9 cellular contexts compared by ENCODE assay signal in the genomic region with DNA sequence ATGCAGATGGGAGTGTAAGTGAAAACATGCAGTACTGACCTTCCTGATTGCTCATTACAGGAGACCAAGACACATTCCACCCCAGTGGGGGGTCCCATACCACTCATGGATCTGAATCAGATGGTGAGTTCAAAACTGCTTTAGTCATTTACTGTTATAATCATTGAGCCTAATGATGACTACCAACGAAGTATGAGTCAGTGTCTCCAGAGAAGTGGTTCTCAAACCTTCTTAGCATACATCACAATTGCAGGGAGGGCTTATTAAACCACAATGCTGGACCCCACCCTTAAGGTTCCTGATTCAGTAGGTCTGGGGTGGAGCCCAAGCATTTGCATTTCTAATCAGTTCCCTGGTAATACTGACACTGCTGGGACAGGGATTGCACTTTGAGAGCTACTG.
DNase-seq lines count a peak whose midpoint lies in the region; ATAC-seq and TF ChIP-seq lines count a peak whose summit lies in the region.
"Had no signal": no experiment of that assay in that cellular context is flagged by ENCODE, and none has a peak within 500 bp of the region (broad histone marks: within the 10 kb centered on the region; RNA-seq: fewer than 3 reads in every experiment).

No MANE protein-coding gene starts in this region.

- H3K4me2 ChIP-seq in IMR-90 (ENCODE audit: low read depth, low read length): peak overlapping the region; percentile 0; the same call in 1 of the 2 replicates

- dilution Hi-C loops in IMR-90 (cut with HindIII; ENCODE audit: low sequenced_read_pairs, unreplicated experiment): no loop called here

- H4K20me1 ChIP-seq in IMR-90 (ENCODE audit: insufficient read depth, low read length): peaks cover 9% of the 10 kb centered on the region; the same call in 1 of the 2 replicates

- H4K5ac ChIP-seq in IMR-90 (ENCODE audit: low read depth, low read length): peak overlapping the region; percentile 21

- TF ChIP-seq CTCF in IMR-90 (conservative IDR thresholded peaks at IDR 0.05; ENCODE audit: low read depth, low read length): no peak
- no peak for TF ChIP-seq CTCF in mucosa of descending colon (IDR thresholded peaks at IDR 0.05)
- TF ChIP-seq CTCF in GM20000 (IDR thresholded peaks at IDR 0.05; ENCODE audit: extremely low read depth, missing control alignments): no peak

- CTCF ChIA-PET in IMR-90 (lab: Yijun Ruan, JAX): no interaction called here

- H3K4me3 ChIP-seq in IMR-90 (ENCODE audit: insufficient read depth, low read depth, low read length) (no peak overlapping the region), mucosa of descending colon (no peak overlapping the region)
- H3K4me3 ChIP-seq: cardiac muscle cell had no signal

- in situ Hi-C loops in IMR-90 (cut with MboI; ENCODE audit: low sequenced_read_pairs): no loop called here

- BruUV-seq in IMR-90 (replicated peaks; lab: Mats Ljungman, UMichigan): no TSS peak

- H2BK5ac ChIP-seq in IMR-90 (ENCODE audit: low read depth, low read length, poor library complexity, severe bottlenecking): peak overlapping the region; percentile 93

- peak overlapping the region; percentile 26; the same call in 1 of the 2 replicates for H3K18ac ChIP-seq in IMR-90 (ENCODE audit: low read depth, low read length)

- peak overlapping the region; percentile 3 to 49; a peak in 1 of 4 replicates for H4K8ac ChIP-seq in IMR-90 (ENCODE audit: low read depth in 2 of 2, low read length in 2 of 2)

- peak overlapping the region; percentile 20 for H3K14ac ChIP-seq in IMR-90 (replicated peaks; ENCODE audit: low read depth, low read length)

- no peak overlapping the region for H3K9ac ChIP-seq in IMR-90 (ENCODE audit: low read depth, low read length)

- H2AK9ac ChIP-seq in IMR-90 (replicated peaks; ENCODE audit: low read depth, low read length, poor library complexity): no peak overlapping the region

- H2BK120ac ChIP-seq in IMR-90 (ENCODE audit: low read depth, low read length): peak overlapping the region; percentile 44; the same call in 1 of the 2 replicates

- no peaks in the 10 kb centered on the region for H3K27me3 ChIP-seq in IMR-90 (ENCODE audit: control insufficient read depth, insufficient read depth, low read length)
- H3K27me3 ChIP-seq: cardiac muscle cell had no signal

- H3K9me1 ChIP-seq in IMR-90 (ENCODE audit: insufficient read depth, low read length): peaks cover 10% of the 10 kb centered on the region

- no peak for TF ChIP-seq POLR2A in IMR-90 (IDR thresholded peaks at IDR 0.05; ENCODE audit: low read depth, low read length)

- DNase-seq in AG08395 (ENCODE audit: low spot score) (peak; percentile 78), IMR-90 (peak; percentile 97), mucosa of descending colon (no peak), occipital lobe (lab: John Stamatoyannopoulos, UW) (no peak), NCI-H146 treated with DMSO at 0.1 percent for 48 hours (lab: John Stamatoyannopoulos, UW; ENCODE audit: unreplicated experiment) (no peak), COLO668 (lab: John Stamatoyannopoulos, UW; ENCODE audit: unreplicated experiment) (no peak), GM20000 (ENCODE audit: low spot score) (no peak)

- no peak overlapping the region for H2BK15ac ChIP-seq in IMR-90 (ENCODE audit: low read depth, low read length)

- no peak overlapping the region; the same call in 1 of the 2 replicates for H2BK20ac ChIP-seq in IMR-90 (ENCODE audit: low read depth, low read length)

- H3K4ac ChIP-seq in IMR-90 (ENCODE audit: low read depth, low read length): peak overlapping the region; percentile 39

- H3K9me3 ChIP-seq in IMR-90 (ENCODE audit: control insufficient read depth, insufficient read depth, low read length): peaks cover 2% of the 10 kb centered on the region; the same call in 1 of the 2 replicates
- H3K9me3 ChIP-seq in mucosa of descending colon: no peaks in the 10 kb centered on the region

- peak; percentile 17 for TF ChIP-seq RAD21 in IMR-90 (IDR thresholded peaks at IDR 0.05; ENCODE audit: low read length)

- no peak overlapping the region for H2AFZ ChIP-seq in IMR-90 (replicated peaks; ENCODE audit: low read length, poor library complexity)

- H3K79me1 ChIP-seq in IMR-90 (ENCODE audit: low read depth in 1 of 2, low read length in 2 of 2): peaks cover 41 to 67% of the 10 kb centered on the region in 2 experiments

- H3K56ac ChIP-seq in IMR-90 (ENCODE audit: extremely low read depth, insufficient read depth, low read length): peak overlapping the region; percentile 17

- H3K4me1 ChIP-seq in IMR-90 (ENCODE audit: control insufficient read depth, insufficient read depth, low read length) (peaks cover 39% of the 10 kb centered on the region), mucosa of descending colon (ENCODE audit: low read depth) (no peaks in the 10 kb centered on the region)

- 0 out of 2 replicates have a peak overlapping the region, but pooled peaks have one; percentile 6 for H2AK5ac ChIP-seq in IMR-90 (ENCODE audit: low read depth, low read length)

- no peak overlapping the region for H4K91ac ChIP-seq in IMR-90 (ENCODE audit: insufficient read depth, low read depth, low read length)

- peaks cover 50% of the 10 kb centered on the region for H3K36me3 ChIP-seq in IMR-90 (ENCODE audit: control insufficient read depth, insufficient read depth, low read length)
- no peaks in the 10 kb centered on the region for H3K36me3 ChIP-seq in mucosa of descending colon (ENCODE audit: low read depth)
- H3K36me3 ChIP-seq: cardiac muscle cell had no signal

- POLR2A ChIA-PET in IMR-90 (lab: Charles Lee; ENCODE audit: unreplicated experiment): no interaction called here

- no CpG with 5 or more reads among the region's 1 CpG for WGBS in IMR-90 (ENCODE audit: extremely low coverage in 2 of 2, insufficient read length in 1 of 2), 2 experiments

- intact Hi-C loops in IMR-90 (cut with micrococcal nuclease) (loop anchor here (5.0 kb wide), 2 partner anchors 72 to 287 kb away; no protein-coding TSS in a partner anchor), mucosa of descending colon (cut with DNase I, micrococcal nuclease) (no loop called here)

- H3K27ac ChIP-seq in IMR-90 (ENCODE audit: insufficient read depth, low read length): peak overlapping the region; percentile 61
- H3K27ac ChIP-seq in angular gyrus (ENCODE audit: low read depth, low read length): peak overlapping the region; percentile 4
- H3K27ac ChIP-seq: cardiac muscle cell had no signal

- ATAC-seq in IMR-90 (ENCODE audit: low read depth) (peak; percentile 47), mucosa of descending colon (peak; percentile 44)

- H3K23ac ChIP-seq in IMR-90 (ENCODE audit: low read depth, low read length): no peak overlapping the region; the same call in 1 of the 2 replicates

TF ChIP-seq in IMR-90, 13 proteins besides CTCF, POLR2A, EP300 and RAD21:
- TF ChIP-seq MAFK (IDR thresholded peaks at IDR 0.05; ENCODE audit: low read depth, low read length) (no peak), RFX5 (IDR thresholded peaks at IDR 0.05; ENCODE audit: low read depth, low read length) (no peak), FOS (IDR thresholded peaks at IDR 0.05; ENCODE audit: low read depth, low read length) (peak; percentile 95), SMC3 (IDR thresholded peaks at IDR 0.05; ENCODE audit: low read depth, low read length) (no peak), RCOR1 (IDR thresholded peaks at IDR 0.05; ENCODE audit: insufficient replicate concordance, low read length) (no peak), CHD1 (IDR thresholded peaks at IDR 0.05; ENCODE audit: low read depth, low read length) (no peak), MAZ (IDR thresholded peaks at IDR 0.05; ENCODE audit: borderline replicate concordance, low read depth, low read length) (no peak; the same call in 1 of the 2 replicates), MXI1 (IDR thresholded peaks at IDR 0.05; ENCODE audit: borderline replicate concordance, low read depth, low read length) (no peak), NFE2L2 (IDR thresholded peaks at IDR 0.05; ENCODE audit: low read depth, low read length) (peak; percentile 16; the same call in 1 of the 2 replicates), CEBPB (IDR thresholded peaks at IDR 0.05; ENCODE audit: low read depth, low read length) (peak; percentile 31; the same call in 1 of the 2 replicates), BHLHE40 (IDR thresholded peaks at IDR 0.05; ENCODE audit: low read depth, low read length) (peak; percentile 30; the same call in 1 of the 2 replicates)
- TF ChIP-seq, protein P1, sequence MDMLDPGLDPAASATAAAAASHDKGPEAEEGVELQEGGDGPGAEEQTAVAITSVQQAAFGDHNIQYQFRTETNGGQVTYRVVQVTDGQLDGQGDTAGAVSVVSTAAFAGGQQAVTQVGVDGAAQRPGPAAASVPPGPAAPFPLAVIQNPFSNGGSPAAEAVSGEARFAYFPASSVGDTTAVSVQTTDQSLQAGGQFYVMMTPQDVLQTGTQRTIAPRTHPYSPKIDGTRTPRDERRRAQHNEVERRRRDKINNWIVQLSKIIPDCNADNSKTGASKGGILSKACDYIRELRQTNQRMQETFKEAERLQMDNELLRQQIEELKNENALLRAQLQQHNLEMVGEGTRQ (IDR thresholded peaks at IDR 0.05; ENCODE audit: low read depth, low read length): no peak
- TF ChIP-seq, protein P2, sequence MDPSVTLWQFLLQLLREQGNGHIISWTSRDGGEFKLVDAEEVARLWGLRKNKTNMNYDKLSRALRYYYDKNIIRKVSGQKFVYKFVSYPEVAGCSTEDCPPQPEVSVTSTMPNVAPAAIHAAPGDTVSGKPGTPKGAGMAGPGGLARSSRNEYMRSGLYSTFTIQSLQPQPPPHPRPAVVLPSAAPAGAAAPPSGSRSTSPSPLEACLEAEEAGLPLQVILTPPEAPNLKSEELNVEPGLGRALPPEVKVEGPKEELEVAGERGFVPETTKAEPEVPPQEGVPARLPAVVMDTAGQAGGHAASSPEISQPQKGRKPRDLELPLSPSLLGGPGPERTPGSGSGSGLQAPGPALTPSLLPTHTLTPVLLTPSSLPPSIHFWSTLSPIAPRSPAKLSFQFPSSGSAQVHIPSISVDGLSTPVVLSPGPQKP (IDR thresholded peaks at IDR 0.05; ENCODE audit: borderline replicate concordance, low read depth, low read length): no peak

Comparison
In these comparisons a context has a peak if more than half of its experiments do, and no peak if none do; other contexts are left out.
1. DNase-seq: peak in AG08395 (single experiment) and IMR-90 (single experiment); none in mucosa of descending colon (0 of 3), occipital lobe (single experiment), NCI-H146 treated with DMSO at 0.1 percent for 48 hours (single experiment), COLO668 (single experiment) and GM20000 (single experiment).